In genomic region chr20:595330-596308, GRCh38 we compare ENCODE assay signal across 27 cellular contexts. TPM values are rescaled to one million over a fixed set of nuclear protein-coding genes. Genes with fewer than 3 reads are reported as not detected.
DNase-seq lines count a peak whose midpoint lies in the region; ATAC-seq and TF ChIP-seq lines count a peak whose summit lies in the region.
"Had no signal": no experiment of that assay in that cellular context is flagged by ENCODE, and none has a peak within 500 bp of the region (broad histone marks: within the 10 kb centered on the region; RNA-seq: fewer than 3 reads in every experiment).

No MANE protein-coding gene starts in this region.

- H3K27ac ChIP-seq in right atrium auricular region (peak overlapping the region; percentile 54 to 64), neuronal stem cell (replicated peaks; ENCODE audit: low read length) (no peak overlapping the region)
- H3K27ac ChIP-seq: C4-2B, cardiac muscle cell, dorsolateral prefrontal cortex, foreskin keratinocyte, uterus had no signal

- no CpG with 5 or more reads among the region's 24 CpGs for WGBS in neuronal stem cell (ENCODE audit: extremely low coverage in 2 of 2, insufficient read length in 2 of 2, insufficient replicate concordance in 1 of 2), 2 donors

- no peak overlapping the region for H4K91ac ChIP-seq in neuronal stem cell (ENCODE audit: low read depth, low read length, poor library complexity)

- DNase-seq in GM13977 (ENCODE audit: low spot score), result peak; percentile 9
- no peak for DNase-seq in WTC11 (ENCODE audit: low spot score)
- no peak for DNase-seq in right atrium auricular region (ENCODE audit: low spot score)
- no peak for DNase-seq in neuronal stem cell (ENCODE audit: low spot score)
- no peak for DNase-seq in NCI-H748 treated with DMSO at 0.1 percent for 48 hours (lab: John Stamatoyannopoulos, UW)
- DNase-seq in effector memory CD8-positive, alpha-beta T cell, result no peak
- no peak for DNase-seq in stimulated activated naive CD8-positive, alpha-beta T cell treated with anti-CD3 and anti-CD28 coated beads, Interleukin-15, Interleukin-2, amounts not matched to agents 100 U/mL and 50 U/mL, for 24 hours
- DNase-seq: activated CD4-positive, alpha-beta T cell treated with anti-CD3 and anti-CD28 coated beads, Interleukin-2, amount 10 ng/mL, durations not matched to agents 7 days and 5 days; activated CD8-positive, alpha-beta memory T cell treated with anti-CD3 and anti-CD28 coated beads, Interleukin-2, amount 50 U/mL, for 48 hours; amygdala; dorsolateral prefrontal cortex; erythroblast; foreskin keratinocyte; HFFc6; NCI-H146; NCI-H774; OCI-M1; SHP77; stimulated activated CD4-positive, alpha-beta T cell treated with anti-CD3 and anti-CD28 coated beads, Interleukin-12 subunit alpha, Interleukin-12 subunit beta, amount 100 ng/mL, for 4 hours; substantia nigra; uterus had no signal

- no peak overlapping the region for H2AK5ac ChIP-seq in neuronal stem cell (ENCODE audit: low read depth, low read length)

- no peak overlapping the region for H3K4me3 Mint-ChIP-seq in WTC11
- H3K4me3 Mint-ChIP-seq in effector memory CD8-positive, alpha-beta T cell, result no peak overlapping the region
- H3K4me3 Mint-ChIP-seq: activated CD4-positive, alpha-beta T cell treated with anti-CD3 and anti-CD28 coated beads, Interleukin-2, amount 10 ng/mL, durations not matched to agents 7 days and 5 days; HFFc6; IgD-negative memory B cell; neural crest cell had no signal

- H3K36me3 ChIP-seq in right atrium auricular region (no peaks in the 10 kb centered on the region), neuronal stem cell (replicated peaks in 1 of 2; ENCODE audit: control insufficient read depth in 2 of 2, insufficient read depth in 2 of 2, low read length in 2 of 2) (no peaks in the 10 kb centered on the region)
- H3K36me3 ChIP-seq: cardiac muscle cell, uterus had no signal

- no peak for TF ChIP-seq CTCF in GM13977 (IDR thresholded peaks at IDR 0.05; ENCODE audit: extremely low read depth, insufficient read depth, missing control alignments)
- no peak for TF ChIP-seq CTCF in WTC11 (IDR thresholded peaks at IDR 0.05)
- peak in 1 of 2 donors; percentile 17 for TF ChIP-seq CTCF in right atrium auricular region (IDR thresholded peaks at IDR 0.05)

- H2BK12ac ChIP-seq in neuronal stem cell (ENCODE audit: low read length), result no peak overlapping the region

- in situ Hi-C loops in GM13977 (cut with MboI; ENCODE audit: low pct_unique_long_range_greater_than_20kb, low sequenced_read_pairs, unreplicated experiment), result no loop called here

- no peak overlapping the region for H3K9ac ChIP-seq in neuronal stem cell (ENCODE audit: low read depth, low read length, poor library complexity)

- no peaks in the 10 kb centered on the region for H3K79me1 ChIP-seq in neuronal stem cell (ENCODE audit: low read depth, low read length)

- H2AFZ ChIP-seq in neuronal stem cell (ENCODE audit: low read length), result no peak overlapping the region

- H3K27me3 ChIP-seq in right atrium auricular region, result no peaks in the 10 kb centered on the region
- peaks cover 0 to 21% (median 0%) of the 10 kb centered on the region in 3 experiments for H3K27me3 ChIP-seq in neuronal stem cell (ENCODE audit: control insufficient read depth in 3 of 3, insufficient read depth in 3 of 3, low read depth in 1 of 3, low read length in 3 of 3)
- H3K27me3 ChIP-seq: cardiac muscle cell, foreskin keratinocyte, uterus had no signal

- no peaks in the 10 kb centered on the region for H3K36me3 Mint-ChIP-seq in WTC11
- H3K36me3 Mint-ChIP-seq in effector memory CD8-positive, alpha-beta T cell (ENCODE audit: insufficient read depth), result no peaks in the 10 kb centered on the region

- POLR2A ChIA-PET in WTC11 (lab: Charles Lee), result interaction anchor here (0.6 kb wide), 1 partner anchor 125 kb away, joined by 3 read pairs; no protein-coding TSS in a partner anchor

- no peak overlapping the region for H3K23ac ChIP-seq in neuronal stem cell (ENCODE audit: low read depth, low read length, poor library complexity)

- no peak overlapping the region for H3K4me3 ChIP-seq in right atrium auricular region
- H3K4me3 ChIP-seq in neuronal stem cell (ENCODE audit: low read length in 2 of 2), result no peak overlapping the region
- H3K4me3 ChIP-seq: cardiac muscle cell, dorsolateral prefrontal cortex, uterus had no signal

- peaks cover 0 to 17% of the 10 kb centered on the region in 2 donors for H3K4me1 ChIP-seq in right atrium auricular region
- H3K4me1 ChIP-seq in neuronal stem cell (ENCODE audit: control insufficient read depth in 2 of 2, insufficient read depth in 1 of 2, low read depth in 1 of 2, low read length in 2 of 2), result no peaks in the 10 kb centered on the region
- H3K4me1 ChIP-seq: foreskin keratinocyte, uterus had no signal

- H4K8ac ChIP-seq in neuronal stem cell (ENCODE audit: low read depth, low read length), result no peak overlapping the region

- no peak overlapping the region for H3K4ac ChIP-seq in neuronal stem cell (ENCODE audit: low read length)

- H3K27me3 Mint-ChIP-seq in WTC11 (ENCODE audit: low read depth), result peaks cover 5% of the 10 kb centered on the region; the same call in 1 of the 2 replicates
- H3K27me3 Mint-ChIP-seq in effector memory CD8-positive, alpha-beta T cell, result peaks cover 19 to 37% of the 10 kb centered on the region in 2 donors

- peak; percentile 67 for ATAC-seq in WTC11
- no peak for ATAC-seq in HG02973 (IDR thresholded peaks at IDR 0.05; ENCODE audit: unreplicated experiment)
- ATAC-seq in effector memory CD8-positive, alpha-beta T cell (replicated peaks), result no peak
- ATAC-seq in stimulated activated naive CD8-positive, alpha-beta T cell treated with anti-CD3 and anti-CD28 coated beads, Interleukin-15, Interleukin-2, amounts not matched to agents 100 U/mL and 50 U/mL, for 24 hours, result no peak
- ATAC-seq: foreskin keratinocyte had no signal

- no peaks in the 10 kb centered on the region; the same call in 1 of the 2 replicates for H3K9me3 Mint-ChIP-seq in WTC11
- H3K9me3 Mint-ChIP-seq in effector memory CD8-positive, alpha-beta T cell, result no peaks in the 10 kb centered on the region
- H3K9me3 Mint-ChIP-seq: activated CD4-positive, alpha-beta T cell treated with anti-CD3 and anti-CD28 coated beads, Interleukin-2, amount 10 ng/mL, durations not matched to agents 7 days and 5 days; HFFc6; IgD-negative memory B cell; neural crest cell had no signal

- no peaks in the 10 kb centered on the region for H3K9me3 ChIP-seq in right atrium auricular region
- no peaks in the 10 kb centered on the region for H3K9me3 ChIP-seq in neuronal stem cell (replicated peaks in 1 of 2; ENCODE audit: control insufficient read depth in 2 of 2, insufficient read depth in 1 of 2, low read depth in 1 of 2, low read length in 2 of 2)
- H3K9me3 ChIP-seq: uterus had no signal

- peak overlapping the region; percentile 35 for H3K18ac ChIP-seq in neuronal stem cell (ENCODE audit: low read length)

- peaks cover 4% of the 10 kb centered on the region; the same call in 1 of the 2 replicates for H3K4me1 Mint-ChIP-seq in WTC11
- no peaks in the 10 kb centered on the region for H3K4me1 Mint-ChIP-seq in effector memory CD8-positive, alpha-beta T cell (ENCODE audit: low read depth in 2 of 2)
- H3K4me1 Mint-ChIP-seq: activated CD4-positive, alpha-beta T cell treated with anti-CD3 and anti-CD28 coated beads, Interleukin-2, amount 10 ng/mL, durations not matched to agents 7 days and 5 days; neural crest cell had no signal

- CTCF ChIA-PET in WTC11 (lab: Charles Lee), result interaction anchor here (0.9 to 1.7 kb wide), 3 partner anchors 21 to 50 kb away, joined by 3 to 12 read pairs (median 6); no protein-coding TSS in a partner anchor

- H3K4me2 ChIP-seq in neuronal stem cell (ENCODE audit: insufficient read depth, low read length, poor library complexity, severe bottlenecking), result no peak overlapping the region

- no peak overlapping the region for H2BK5ac ChIP-seq in neuronal stem cell (ENCODE audit: low read length)

- no peak overlapping the region for H2BK120ac ChIP-seq in neuronal stem cell (ENCODE audit: low read depth, low read length)

- no peak overlapping the region for H3K14ac ChIP-seq in neuronal stem cell (ENCODE audit: low read length)

- H2BK15ac ChIP-seq in neuronal stem cell (ENCODE audit: low read length), result no peak overlapping the region

- H3K27ac Mint-ChIP-seq in WTC11, result no peak overlapping the region
- no peak overlapping the region for H3K27ac Mint-ChIP-seq in effector memory CD8-positive, alpha-beta T cell
- H3K27ac Mint-ChIP-seq: activated CD4-positive, alpha-beta T cell treated with anti-CD3 and anti-CD28 coated beads, Interleukin-2, amount 10 ng/mL, durations not matched to agents 7 days and 5 days; HFFc6; IgD-negative memory B cell had no signal

TF ChIP-seq in WTC11, 78 proteins besides CTCF, POLR2A, EP300 and RAD21 (continues in another document):
- TF ChIP-seq USF2 (CRISPR knock-in tag; IDR thresholded peaks at IDR 0.05), result no peak

RNA-seq across cellular contexts. Expression of gene TCF15, which starts 14.5 kb away (rescaled TPM):
- total RNA-seq in WTC11 (2021) (3.8 to 5.8 TPM (median 4.6 TPM) in 3 replicates), right atrium auricular region (1 to 10 TPM; 4.9 to 8.0 TPM)
- 2.0 TPM for polyA plus RNA-seq in neuronal stem cell (2013, experiment 1 of 2)
- polyA plus RNA-seq in neuronal stem cell (2013, experiment 2 of 2), result 1.8 TPM
- total RNA-seq: activated CD4-positive, alpha-beta T cell treated with anti-CD3 and anti-CD28 coated beads, Interleukin-2, amount 10 ng/mL, durations not matched to agents 7 days and 5 days; foreskin keratinocyte; HFFc6; MCF 10A had no signal
- polyA plus RNA-seq: IgD-negative memory B cell had no signal

RNA-seq across cellular contexts. Expression of gene CSNK2A1, which starts 52.0 kb away (rescaled TPM):
- 235 to 244 TPM (median 236 TPM) in 3 replicates for total RNA-seq in WTC11 (2021)
- 100 to 1,000 TPM in 1 of 2 donors, 10 to 100 TPM in 1; 84.5 to 125 TPM for total RNA-seq in right atrium auricular region
- polyA plus RNA-seq in neuronal stem cell (2013, experiment 1 of 2), result 232 TPM
- polyA plus RNA-seq in neuronal stem cell (2013, experiment 2 of 2), result 239 TPM

RNA-seq across cellular contexts. Expression of gene SRXN1, which starts 57.4 kb away (rescaled TPM):
- total RNA-seq in WTC11 (2021) (23.0 to 25.7 TPM (median 24.5 TPM) in 3 replicates), right atrium auricular region (10 to 100 TPM; 41.8 to 65.4 TPM)
- polyA plus RNA-seq in neuronal stem cell (2013, experiment 1 of 2), result 10.3 TPM
- polyA plus RNA-seq in neuronal stem cell (2013, experiment 2 of 2), result 10.4 TPM
